26 cellular contexts compared by ENCODE assay signal in genomic region chr6:142675925-142676324, GRCh38.
DNase-seq lines count a peak whose midpoint lies in the region; ATAC-seq and TF ChIP-seq lines count a peak whose summit lies in the region.
"Had no signal": no experiment of that assay in that cellular context is flagged by ENCODE, and none has a peak within 500 bp of the region (broad histone marks: within the 10 kb centered on the region; RNA-seq: fewer than 3 reads in every experiment).

No MANE protein-coding gene starts in this region.

- H3K79me2 ChIP-seq in GM23338 (replicated peaks; ENCODE audit: insufficient read depth), result no peaks in the 10 kb centered on the region

- H3K4me1 ChIP-seq in GM23338 (ENCODE audit: insufficient read depth) (peaks cover 22% of the 10 kb centered on the region), left lung (no peaks in the 10 kb centered on the region)
- H3K4me1 ChIP-seq: BE2C had no signal

- H3K9me2 ChIP-seq in GM23338 (ENCODE audit: insufficient read depth), result peaks cover 16% of the 10 kb centered on the region

- H2AFZ ChIP-seq in GM23338, result peak overlapping the region; percentile 31; the same call in 1 of the 2 replicates

- H3F3A ChIP-seq in GM23338 (replicated peaks; ENCODE audit: low read depth), result no peaks in the 10 kb centered on the region

- H3K4me3 ChIP-seq in GM23338 (no peak overlapping the region), dorsolateral prefrontal cortex (peak overlapping the region in 1 of 59 donors; percentile 12), left lung (no peak overlapping the region)
- H3K4me3 ChIP-seq: BLaER1, GM12878 had no signal

- DNase-seq in GM23338 (ENCODE audit: low spot score), result no peak
- no peak for DNase-seq in dorsolateral prefrontal cortex
- no peak for DNase-seq in left lung
- no peak for DNase-seq in endothelial cell (ENCODE audit: low spot score)
- DNase-seq in activated naive CD4-positive, alpha-beta T cell (lab: John Stamatoyannopoulos, UW), result no peak
- no peak for DNase-seq in left lobe of liver (ENCODE audit: low spot score)
- DNase-seq in NCI-H2227 (lab: John Stamatoyannopoulos, UW; ENCODE audit: unreplicated experiment), result no peak
- DNase-seq: 8988T; ACHN; BE2C; C1 segment of cervical spinal cord; CD4-positive, alpha-beta memory T cell; CD4-positive, CD25-positive, alpha-beta regulatory T cell; CD8-positive, alpha-beta memory T cell; COR-L47; DMS 273 treated with DMSO at 0.1 percent for 48 hours; DMS153; DMS53; DMS79; DND-41; EL; GDM1 had no signal

- no peak overlapping the region for H3K4me3 Mint-ChIP-seq in GM23338
- no peak overlapping the region for H3K4me3 Mint-ChIP-seq in nephron
- no peak overlapping the region for H3K4me3 Mint-ChIP-seq in endothelial cell (ENCODE audit: unreplicated experiment)
- H3K4me3 Mint-ChIP-seq: CD14-positive monocyte; CD4-positive, alpha-beta memory T cell; CD4-positive, CD25-positive, alpha-beta regulatory T cell; CD8-positive, alpha-beta memory T cell had no signal

- no peaks in the 10 kb centered on the region for H3K9me3 ChIP-seq in left lung
- H3K9me3 ChIP-seq: BE2C had no signal

- no peak overlapping the region for H3K4me2 ChIP-seq in GM23338
- H3K4me2 ChIP-seq: BLaER1 had no signal

- H3K4me1 Mint-ChIP-seq in GM23338, result peaks cover 11% of the 10 kb centered on the region; the same call in 2 of the 3 replicates
- peaks cover 29% of the 10 kb centered on the region for H3K4me1 Mint-ChIP-seq in nephron
- H3K4me1 Mint-ChIP-seq in endothelial cell (ENCODE audit: unreplicated experiment), result no peaks in the 10 kb centered on the region

- H3K36me3 ChIP-seq in GM23338 (ENCODE audit: insufficient read depth) (no peaks in the 10 kb centered on the region), left lung (no peaks in the 10 kb centered on the region)
- H3K36me3 ChIP-seq: BE2C, BLaER1 had no signal

- H3K36me3 Mint-ChIP-seq in GM23338 (ENCODE audit: low read depth) (no peaks in the 10 kb centered on the region), nephron (ENCODE audit: low read depth) (no peaks in the 10 kb centered on the region), endothelial cell (ENCODE audit: low read depth, unreplicated experiment) (no peaks in the 10 kb centered on the region)
- H3K36me3 Mint-ChIP-seq: CD14-positive monocyte; CD4-positive, alpha-beta memory T cell; CD4-positive, CD25-positive, alpha-beta regulatory T cell; CD8-positive, alpha-beta memory T cell had no signal

- H3K9me3 Mint-ChIP-seq in GM23338 (no peaks in the 10 kb centered on the region), nephron (peaks cover 2% of the 10 kb centered on the region), endothelial cell (ENCODE audit: unreplicated experiment) (no peaks in the 10 kb centered on the region)
- H3K9me3 Mint-ChIP-seq: CD8-positive, alpha-beta memory T cell had no signal

- ATAC-seq in GM23338 (no peak), left lung (peak; percentile 57), left lobe of liver (no peak)
- ATAC-seq: GM12878 had no signal

- no peak for TF ChIP-seq CTCF in GM23338 (conservative IDR thresholded peaks at IDR 0.05; ENCODE audit: low read depth in 2 of 2)
- no peak for TF ChIP-seq CTCF in dorsolateral prefrontal cortex (IDR thresholded peaks at IDR 0.05 in 54 of 56, conservative IDR thresholded peaks at IDR 0.05 in 2 of 56; ENCODE audit: low read depth in 1 of 56, partially characterized antibody in 56 of 56)
- TF ChIP-seq CTCF in left lung (IDR thresholded peaks at IDR 0.05), result no peak
- no peak for TF ChIP-seq CTCF in nephron (IDR thresholded peaks at IDR 0.05; ENCODE audit: unreplicated experiment in 3 of 3)
- no peak for TF ChIP-seq CTCF in endothelial cell (IDR thresholded peaks at IDR 0.05; ENCODE audit: unreplicated experiment)

- H3K27ac Mint-ChIP-seq in GM23338 (no peak overlapping the region), nephron (peak overlapping the region in 2 of 3 experiments; percentile 28 to 60), endothelial cell (ENCODE audit: unreplicated experiment) (no peak overlapping the region)
- H3K27ac Mint-ChIP-seq: CD4-positive, alpha-beta memory T cell; CD4-positive, CD25-positive, alpha-beta regulatory T cell; CD8-positive, alpha-beta memory T cell had no signal

- H3K27ac ChIP-seq in GM23338 (ENCODE audit: low read depth) (no peak overlapping the region), dorsolateral prefrontal cortex (peak overlapping the region in 32 of 59 donors; percentile 2 to 68 (median 46)), left lung (no peak overlapping the region)
- H3K27ac ChIP-seq: BLaER1 had no signal

- no peaks in the 10 kb centered on the region for H3K27me3 ChIP-seq in GM23338 (ENCODE audit: insufficient read depth)
- peaks cover 0 to 5% (median 0%) of the 10 kb centered on the region in 45 donors for H3K27me3 ChIP-seq in dorsolateral prefrontal cortex
- H3K27me3 ChIP-seq in left lung, result no peaks in the 10 kb centered on the region
- H3K27me3 ChIP-seq: BLaER1 had no signal

- H4K20me1 ChIP-seq in GM23338 (replicated peaks; ENCODE audit: insufficient read depth), result no peaks in the 10 kb centered on the region
- H4K20me1 ChIP-seq: BLaER1 had no signal

- H3K27me3 Mint-ChIP-seq in GM23338 (ENCODE audit: insufficient read depth, low read depth, poor library complexity) (peaks cover 4% of the 10 kb centered on the region), nephron (ENCODE audit: low read depth) (peaks cover 7% of the 10 kb centered on the region), endothelial cell (ENCODE audit: unreplicated experiment) (no peaks in the 10 kb centered on the region)

- intact Hi-C loops in dorsolateral prefrontal cortex (cut with DNase I) (no loop called here), left lung (cut with DNase I) (no loop called here)

TF ChIP-seq in GM23338, 12 proteins besides CTCF, POLR2A, EP300 and RAD21 (continues in another document):
- TF ChIP-seq NANOG (IDR thresholded peaks at IDR 0.05; ENCODE audit: borderline replicate concordance) (no peak), EZH2 (IDR thresholded peaks at IDR 0.05; ENCODE audit: low read depth, unreplicated experiment) (no peak), STAT1 (IDR thresholded peaks at IDR 0.05; ENCODE audit: unreplicated experiment) (no peak)
- TF ChIP-seq, protein P1, sequence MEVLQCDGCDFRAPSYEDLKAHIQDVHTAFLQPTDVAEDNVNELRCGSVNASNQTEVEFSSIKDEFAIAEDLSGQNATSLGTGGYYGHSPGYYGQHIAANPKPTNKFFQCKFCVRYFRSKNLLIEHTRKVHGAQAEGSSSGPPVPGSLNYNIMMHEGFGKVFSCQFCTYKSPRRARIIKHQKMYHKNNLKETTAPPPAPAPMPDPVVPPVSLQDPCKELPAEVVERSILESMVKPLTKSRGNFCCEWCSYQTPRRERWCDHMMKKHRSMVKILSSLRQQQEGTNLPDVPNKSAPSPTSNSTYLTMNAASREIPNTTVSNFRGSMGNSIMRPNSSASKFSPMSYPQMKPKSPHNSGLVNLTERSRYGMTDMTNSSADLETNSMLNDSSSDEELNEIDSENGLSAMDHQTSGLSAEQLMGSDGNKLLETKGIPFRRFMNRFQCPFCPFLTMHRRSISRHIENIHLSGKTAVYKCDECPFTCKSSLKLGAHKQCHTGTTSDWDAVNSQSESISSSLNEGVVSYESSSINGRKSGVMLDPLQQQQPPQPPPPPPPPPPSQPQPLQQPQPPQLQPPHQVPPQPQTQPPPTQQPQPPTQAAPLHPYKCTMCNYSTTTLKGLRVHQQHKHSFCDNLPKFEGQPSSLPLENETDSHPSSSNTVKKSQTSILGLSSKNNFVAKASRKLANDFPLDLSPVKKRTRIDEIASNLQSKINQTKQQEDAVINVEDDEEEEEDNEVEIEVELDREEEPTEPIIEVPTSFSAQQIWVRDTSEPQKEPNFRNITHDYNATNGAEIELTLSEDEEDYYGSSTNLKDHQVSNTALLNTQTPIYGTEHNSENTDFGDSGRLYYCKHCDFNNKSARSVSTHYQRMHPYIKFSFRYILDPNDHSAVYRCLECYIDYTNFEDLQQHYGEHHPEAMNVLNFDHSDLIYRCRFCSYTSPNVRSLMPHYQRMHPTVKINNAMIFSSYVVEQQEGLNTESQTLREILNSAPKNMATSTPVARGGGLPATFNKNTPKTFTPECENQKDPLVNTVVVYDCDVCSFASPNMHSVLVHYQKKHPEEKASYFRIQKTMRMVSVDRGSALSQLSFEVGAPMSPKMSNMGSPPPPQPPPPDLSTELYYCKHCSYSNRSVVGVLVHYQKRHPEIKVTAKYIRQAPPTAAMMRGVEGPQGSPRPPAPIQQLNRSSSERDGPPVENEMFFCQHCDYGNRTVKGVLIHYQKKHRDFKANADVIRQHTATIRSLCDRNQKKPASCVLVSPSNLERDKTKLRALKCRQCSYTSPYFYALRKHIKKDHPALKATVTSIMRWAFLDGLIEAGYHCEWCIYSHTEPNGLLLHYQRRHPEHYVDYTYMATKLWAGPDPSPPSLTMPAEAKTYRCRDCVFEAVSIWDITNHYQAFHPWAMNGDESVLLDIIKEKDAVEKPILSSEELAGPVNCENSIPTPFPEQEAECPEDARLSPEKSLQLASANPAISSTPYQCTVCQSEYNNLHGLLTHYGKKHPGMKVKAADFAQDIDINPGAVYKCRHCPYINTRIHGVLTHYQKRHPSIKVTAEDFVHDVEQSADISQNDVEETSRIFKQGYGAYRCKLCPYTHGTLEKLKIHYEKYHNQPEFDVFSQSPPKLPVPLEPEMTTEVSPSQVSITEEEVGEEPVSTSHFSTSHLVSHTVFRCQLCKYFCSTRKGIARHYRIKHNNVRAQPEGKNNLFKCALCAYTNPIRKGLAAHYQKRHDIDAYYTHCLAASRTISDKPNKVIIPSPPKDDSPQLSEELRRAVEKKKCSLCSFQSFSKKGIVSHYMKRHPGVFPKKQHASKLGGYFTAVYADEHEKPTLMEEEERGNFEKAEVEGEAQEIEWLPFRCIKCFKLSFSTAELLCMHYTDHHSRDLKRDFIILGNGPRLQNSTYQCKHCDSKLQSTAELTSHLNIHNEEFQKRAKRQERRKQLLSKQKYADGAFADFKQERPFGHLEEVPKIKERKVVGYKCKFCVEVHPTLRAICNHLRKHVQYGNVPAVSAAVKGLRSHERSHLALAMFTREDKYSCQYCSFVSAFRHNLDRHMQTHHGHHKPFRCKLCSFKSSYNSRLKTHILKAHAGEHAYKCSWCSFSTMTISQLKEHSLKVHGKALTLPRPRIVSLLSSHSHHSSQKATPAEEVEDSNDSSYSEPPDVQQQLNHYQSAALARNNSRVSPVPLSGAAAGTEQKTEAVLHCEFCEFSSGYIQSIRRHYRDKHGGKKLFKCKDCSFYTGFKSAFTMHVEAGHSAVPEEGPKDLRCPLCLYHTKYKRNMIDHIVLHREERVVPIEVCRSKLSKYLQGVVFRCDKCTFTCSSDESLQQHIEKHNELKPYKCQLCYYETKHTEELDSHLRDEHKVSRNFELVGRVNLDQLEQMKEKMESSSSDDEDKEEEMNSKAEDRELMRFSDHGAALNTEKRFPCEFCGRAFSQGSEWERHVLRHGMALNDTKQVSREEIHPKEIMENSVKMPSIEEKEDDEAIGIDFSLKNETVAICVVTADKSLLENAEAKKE (CRISPR knock-in tag; IDR thresholded peaks at IDR 0.05), result no peak

Comparison
In these comparisons a context has a peak if more than half of its experiments do, and no peak if none do; other contexts are left out.
1. H3K27ac ChIP-seq: peak in dorsolateral prefrontal cortex (32 of 59); none in GM23338 (single experiment) and left lung (0 of 2).
2. H3K27ac Mint-ChIP-seq: peak in nephron (2 of 3); none in GM23338 (single experiment) and endothelial cell (single experiment).